In genomic region chr2:182883451-182883850, GRCh38 we compare ENCODE assay signal across 21 cellular contexts. TPM values are rescaled to one million over a fixed set of nuclear protein-coding genes. Genes with fewer than 3 reads are reported as not detected.
DNase-seq lines count a peak whose midpoint lies in the region; FAIRE-seq and TF ChIP-seq lines count a peak whose summit lies in the region.
"Had no signal": no experiment of that assay in that cellular context is flagged by ENCODE, and none has a peak within 500 bp of the region (broad histone marks: within the 10 kb centered on the region; RNA-seq: fewer than 3 reads in every experiment).

No MANE protein-coding gene starts in this region.

- CTCF ChIA-PET in MCF 10A (lab: Yijun Ruan, JAX): no interaction called here

- POLR2A ChIA-PET in MCF 10A (lab: Yijun Ruan, JAX): interaction anchor here (0.7 kb wide), 1 partner anchor 661 kb away, joined by 4 read pairs; no protein-coding TSS in a partner anchor

- peaks cover 4% of the 10 kb centered on the region for H3K9me3 Mint-ChIP-seq in MCF 10A (ENCODE audit: unreplicated experiment)

- BruUV-seq in MCF 10A (replicated peaks; lab: Mats Ljungman, UMichigan): no TSS peak

- H3K27me3 ChIP-seq in breast epithelium: no peaks in the 10 kb centered on the region
- H3K27me3 ChIP-seq: BE2C, SJSA1 had no signal

- H3K27ac Mint-ChIP-seq in MCF 10A (ENCODE audit: low read depth, unreplicated experiment): peak overlapping the region; percentile 32
- H3K27ac Mint-ChIP-seq: CD4-positive, alpha-beta T cell had no signal

- no peaks in the 10 kb centered on the region for H3K4me1 ChIP-seq in breast epithelium
- H3K4me1 ChIP-seq: BE2C, SJSA1 had no signal

- no peak overlapping the region for H3K4me3 Mint-ChIP-seq in MCF 10A (ENCODE audit: unreplicated experiment)
- H3K4me3 Mint-ChIP-seq: CD4-positive, alpha-beta T cell had no signal

- no peak for FAIRE-seq in RCC 7860 (lab: Jason Lieb, UNC)
- FAIRE-seq: H54, HTR-8/SVneo had no signal

- no peaks in the 10 kb centered on the region for H3K36me3 ChIP-seq in breast epithelium
- H3K36me3 ChIP-seq: BE2C, SJSA1 had no signal

- H3K4me3 ChIP-seq in breast epithelium (no peak overlapping the region), fibroblast of villous mesenchyme (ENCODE audit: low read depth, low read length) (no peak overlapping the region)
- H3K4me3 ChIP-seq: SJSA1 had no signal

- intact Hi-C loops in MCF 10A (cut with micrococcal nuclease): no loop called here
- intact Hi-C loops in breast epithelium (cut with DNase I; ENCODE audit: low total_unique reads): loop anchor here (2.0 kb wide), 1 partner anchor 45 kb away; no protein-coding TSS in a partner anchor

- H3K27me3 Mint-ChIP-seq in MCF 10A (ENCODE audit: insufficient read depth, unreplicated experiment): no peaks in the 10 kb centered on the region
- H3K27me3 Mint-ChIP-seq: CD4-positive, alpha-beta T cell had no signal

- H3K27ac ChIP-seq in breast epithelium: no peak overlapping the region
- H3K27ac ChIP-seq: HL-60, SJSA1 had no signal

- no peaks in the 10 kb centered on the region for H3K36me3 Mint-ChIP-seq in MCF 10A (ENCODE audit: insufficient read depth, unreplicated experiment)

- TF ChIP-seq CTCF in MCF 10A (IDR thresholded peaks at IDR 0.05; ENCODE audit: unreplicated experiment) (no peak), breast epithelium (IDR thresholded peaks at IDR 0.05) (no peak), fibroblast of villous mesenchyme (IDR thresholded peaks at IDR 0.05; ENCODE audit: insufficient read depth, low read depth, low read length) (no peak)

- peaks cover 0 to 4% of the 10 kb centered on the region in 2 donors for H3K9me3 ChIP-seq in breast epithelium
- H3K9me3 ChIP-seq: BE2C, SJSA1 had no signal

- peaks cover 8% of the 10 kb centered on the region for H3K4me1 Mint-ChIP-seq in MCF 10A (ENCODE audit: insufficient read depth, unreplicated experiment)

- peak; percentile 56 for DNase-seq in MCF 10A (ENCODE audit: unreplicated experiment)
- DNase-seq in breast epithelium (ENCODE audit: low spot score in 2 of 2): no peak
- peak; percentile 88 for DNase-seq in amniotic epithelial cell (ENCODE audit: low read depth)
- DNase-seq in fibroblast of villous mesenchyme (ENCODE audit: low read depth): peak; percentile 63
- no peak for DNase-seq in GM03348 (ENCODE audit: low spot score)
- no peak for DNase-seq in NCI-H1436 (lab: John Stamatoyannopoulos, UW)
- no peak for DNase-seq in SKM-1 treated with dmso at 0.1 percent for 144 hours (lab: John Stamatoyannopoulos, UW; ENCODE audit: unreplicated experiment)
- no peak for DNase-seq in RCC 7860 (ENCODE audit: low spot score)
- DNase-seq: 8988T; BE2C; CD4-positive, alpha-beta T cell; DMS53; KBM-7; NCI-H1048; NCI-H2227 treated with DMSO at 0.1 percent for 48 hours; NCI-H526; OCI-M1 had no signal

- no peak for TF ChIP-seq POLR2A in breast epithelium (IDR thresholded peaks at IDR 0.05)

RNA-seq across cellular contexts. Expression of gene FRZB, which starts 17.0 kb away (rescaled TPM):
- total RNA-seq in MCF 10A (2022): 0.09 and 0.20 TPM in 2 replicates
- 10 to 100 TPM in 1 of 3 donors, 1 to 10 TPM in 2; 1.8 to 12.0 (median 2.9) TPM for total RNA-seq in breast epithelium
- 0.32 and 0.43 TPM in 2 replicates for total RNA-seq in fibroblast of villous mesenchyme
- total RNA-seq: CD4-positive, alpha-beta T cell had no signal

Comparison
In these comparisons a context has a peak if more than half of its experiments do, and no peak if none do; other contexts are left out.
1. DNase-seq: peak in MCF 10A (single experiment), amniotic epithelial cell (single experiment) and fibroblast of villous mesenchyme (single experiment); none in breast epithelium (0 of 2), GM03348 (single experiment), NCI-H1436 (single experiment), SKM-1 treated with dmso at 0.1 percent for 144 hours (single experiment) and RCC 7860 (single experiment).